In the genomic region with DNA sequence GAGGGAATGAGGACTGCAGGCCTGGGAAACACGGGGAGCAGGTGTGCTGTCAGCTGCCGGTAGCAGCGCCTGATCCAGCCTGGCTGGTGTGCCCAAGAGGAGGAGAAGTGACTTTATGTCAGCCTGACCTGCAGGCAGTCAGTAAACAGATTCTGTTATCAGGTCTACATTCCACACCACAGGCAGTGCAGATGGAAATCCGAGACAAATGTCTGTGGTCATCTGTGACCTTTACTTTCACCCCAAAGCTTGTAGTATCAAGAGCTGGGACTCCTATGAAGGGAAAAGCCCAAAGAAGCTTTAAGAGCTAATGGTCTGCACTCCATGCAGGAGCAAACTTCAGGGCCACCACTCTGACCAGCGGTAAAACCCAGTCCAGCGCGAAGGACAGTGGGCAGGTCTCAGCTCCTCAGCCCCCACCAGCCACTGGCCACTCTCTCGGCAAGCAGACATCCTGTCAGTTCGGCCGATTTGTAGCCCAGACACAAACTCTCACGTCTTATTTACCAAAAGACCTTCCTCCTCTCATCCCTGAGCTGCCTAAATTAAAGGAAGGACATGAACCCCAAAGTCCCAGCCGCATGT, we compare ENCODE assay signal across 1 cellular context.
TF ChIP-seq lines count a peak whose summit lies in the region.

No MANE protein-coding gene starts in this region.

TF ChIP-seq in IMR-90, 13 proteins besides CTCF, POLR2A, EP300 and RAD21:
- TF ChIP-seq ELK1 (IDR thresholded peaks at IDR 0.05; ENCODE audit: borderline replicate concordance, low read depth, low read length): no peak
- no peak for TF ChIP-seq RCOR1 (IDR thresholded peaks at IDR 0.05; ENCODE audit: insufficient replicate concordance, low read length)
- TF ChIP-seq, protein P1, sequence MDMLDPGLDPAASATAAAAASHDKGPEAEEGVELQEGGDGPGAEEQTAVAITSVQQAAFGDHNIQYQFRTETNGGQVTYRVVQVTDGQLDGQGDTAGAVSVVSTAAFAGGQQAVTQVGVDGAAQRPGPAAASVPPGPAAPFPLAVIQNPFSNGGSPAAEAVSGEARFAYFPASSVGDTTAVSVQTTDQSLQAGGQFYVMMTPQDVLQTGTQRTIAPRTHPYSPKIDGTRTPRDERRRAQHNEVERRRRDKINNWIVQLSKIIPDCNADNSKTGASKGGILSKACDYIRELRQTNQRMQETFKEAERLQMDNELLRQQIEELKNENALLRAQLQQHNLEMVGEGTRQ (IDR thresholded peaks at IDR 0.05; ENCODE audit: low read depth, low read length): no peak
- no peak for TF ChIP-seq CEBPB (IDR thresholded peaks at IDR 0.05; ENCODE audit: low read depth, low read length)
- no peak for TF ChIP-seq MAZ (IDR thresholded peaks at IDR 0.05; ENCODE audit: borderline replicate concordance, low read depth, low read length)
